10 cellular contexts compared by ENCODE assay signal in the genomic region with DNA sequence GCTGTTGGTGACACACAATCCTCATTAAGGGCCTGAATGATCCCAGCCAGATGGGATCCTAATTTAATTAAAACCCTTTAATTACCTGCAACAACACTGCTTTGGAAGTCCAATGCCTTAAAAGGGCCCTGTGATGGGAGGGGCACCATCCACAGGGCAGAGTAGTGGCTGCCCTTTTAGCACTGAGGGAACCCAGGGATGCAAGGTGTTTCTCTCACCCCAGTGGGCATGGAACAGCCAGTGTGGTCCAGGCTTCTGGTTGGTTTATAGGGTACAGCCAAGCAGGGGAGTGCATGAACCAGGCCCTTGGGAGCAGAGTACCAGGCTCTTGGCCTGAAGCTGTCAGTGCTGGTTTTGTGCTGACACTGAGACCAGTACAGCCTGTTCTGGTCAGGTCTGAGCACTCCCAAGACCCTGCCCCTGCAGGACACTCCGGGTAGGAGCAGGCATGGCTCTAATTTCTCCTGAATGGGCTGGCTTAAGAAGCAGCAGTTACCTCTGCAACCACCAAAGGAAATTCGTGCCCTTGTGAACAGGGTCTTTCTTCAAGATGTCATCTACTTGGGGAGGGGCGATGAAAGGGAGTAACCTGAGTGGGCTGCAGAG. TPM values are rescaled to one million over a fixed set of nuclear protein-coding genes. Genes with fewer than 3 reads are reported as not detected.
DNase-seq lines count a peak whose midpoint lies in the region; ATAC-seq, FAIRE-seq and TF ChIP-seq lines count a peak whose summit lies in the region.
"Had no signal": no experiment of that assay in that cellular context is flagged by ENCODE, and none has a peak within 500 bp of the region (broad histone marks: within the 10 kb centered on the region; RNA-seq: fewer than 3 reads in every experiment).

No MANE protein-coding gene starts in this region.

- DNase-seq in Karpas-422 (peak; percentile 48), chondrocyte (ENCODE audit: low spot score) (no peak), neural progenitor cell (ENCODE audit: low spot score) (peak; percentile 71)
- no peak for DNase-seq in activated CD4-positive, alpha-beta T cell treated with anti-CD3 and anti-CD28 coated beads for 48 hours
- DNase-seq: cortex of kidney, DMS79 treated with DMSO at 0.1 percent for 48 hours had no signal

- ATAC-seq in GM19023 (IDR thresholded peaks at IDR 0.05; ENCODE audit: unreplicated experiment) = no peak
- ATAC-seq in GM18870 (IDR thresholded peaks at IDR 0.05; ENCODE audit: unreplicated experiment) = no peak

- H3K27ac ChIP-seq in Karpas-422 (ENCODE audit: low read length) (no peak overlapping the region), neural progenitor cell (no peak overlapping the region)

- no peaks in the 10 kb centered on the region for H3K36me3 Mint-ChIP-seq in chondrocyte (ENCODE audit: low read depth)
- no peaks in the 10 kb centered on the region for H3K36me3 Mint-ChIP-seq in neural progenitor cell

- H3K9ac ChIP-seq in Karpas-422 (ENCODE audit: low read length) (no peak overlapping the region), neural progenitor cell (no peak overlapping the region)

- H3F3A ChIP-seq in neural progenitor cell (ENCODE audit: low read depth) = no peaks in the 10 kb centered on the region

- peak; percentile 78 for FAIRE-seq in G401.6 (lab: Jason Lieb, UNC)

- H3K4me3 Mint-ChIP-seq in chondrocyte (ENCODE audit: unreplicated experiment) = no peak overlapping the region
- no peak overlapping the region for H3K4me3 Mint-ChIP-seq in neural progenitor cell

- H3K4me1 ChIP-seq in Karpas-422 (ENCODE audit: low read length) = no peaks in the 10 kb centered on the region
- no peaks in the 10 kb centered on the region for H3K4me1 ChIP-seq in neural progenitor cell

- no peak overlapping the region for H3K27ac Mint-ChIP-seq in chondrocyte (ENCODE audit: unreplicated experiment)
- no peak overlapping the region for H3K27ac Mint-ChIP-seq in neural progenitor cell

- H3K4me2 ChIP-seq in Karpas-422 (ENCODE audit: low read depth, low read length, poor library complexity, severe bottlenecking) (no peak overlapping the region), neural progenitor cell (no peak overlapping the region)

- H3K9me3 ChIP-seq in Karpas-422 (ENCODE audit: low read length) (no peaks in the 10 kb centered on the region), neural progenitor cell (ENCODE audit: low read depth) (no peaks in the 10 kb centered on the region)

- H3K27me3 Mint-ChIP-seq in chondrocyte (ENCODE audit: low read depth) (no peaks in the 10 kb centered on the region), neural progenitor cell (ENCODE audit: insufficient read depth, low read depth) (peaks cover 5% of the 10 kb centered on the region)

- no peak overlapping the region for H2AFZ ChIP-seq in Karpas-422 (ENCODE audit: low read length)
- H2AFZ ChIP-seq in neural progenitor cell (replicated peaks) = no peak overlapping the region

- H3K27me3 ChIP-seq in Karpas-422 (ENCODE audit: low read length) (no peaks in the 10 kb centered on the region), neural progenitor cell (no peaks in the 10 kb centered on the region)

- H3K4me3 ChIP-seq in Karpas-422 (ENCODE audit: low read length) (no peak overlapping the region), neural progenitor cell (no peak overlapping the region)

- H3K9me3 Mint-ChIP-seq in chondrocyte (ENCODE audit: low read depth) (no peaks in the 10 kb centered on the region), neural progenitor cell (no peaks in the 10 kb centered on the region)

- no peaks in the 10 kb centered on the region for H4K20me1 ChIP-seq in Karpas-422 (ENCODE audit: insufficient read depth, low read depth, low read length)
- no peaks in the 10 kb centered on the region for H4K20me1 ChIP-seq in neural progenitor cell (ENCODE audit: low read depth)

- no peaks in the 10 kb centered on the region for H3K79me2 ChIP-seq in Karpas-422 (ENCODE audit: low read length)
- no peaks in the 10 kb centered on the region for H3K79me2 ChIP-seq in neural progenitor cell (ENCODE audit: low read depth)

- H3K4me1 Mint-ChIP-seq in chondrocyte (ENCODE audit: low read depth) (peaks cover 24% of the 10 kb centered on the region), neural progenitor cell (peaks cover 7% of the 10 kb centered on the region)

- no peaks in the 10 kb centered on the region for H3K9me2 ChIP-seq in Karpas-422 (replicated peaks; ENCODE audit: insufficient read depth, low read length)

- TF ChIP-seq CTCF in chondrocyte (IDR thresholded peaks at IDR 0.05) (peak; percentile 50), neural progenitor cell (IDR thresholded peaks at IDR 0.05) (peak; percentile 56)

- no peaks in the 10 kb centered on the region for H3K36me3 ChIP-seq in Karpas-422 (ENCODE audit: insufficient read depth, low read length)
- no peaks in the 10 kb centered on the region for H3K36me3 ChIP-seq in neural progenitor cell

RNA-seq across cellular contexts. Expression of a gene that starts 9.9 kb away (rescaled TPM):
- not detected in 2 replicates for total RNA-seq in Karpas-422 (2014; rRNA removed; shearing (Covaris generic); ENCODE audit: low replicate concordance)
- total RNA-seq in chondrocyte (4.2 to 4.7 TPM (median 4.5 TPM) in 3 replicates), neural progenitor cell (ENCODE audit: low replicate concordance) (3.6 and 10.7 TPM in 2 replicates)
- total RNA-seq: OCI-LY7 had no signal

Comparison
In these comparisons a context has a peak if more than half of its experiments do, and no peak if none do; other contexts are left out.
1. DNase-seq: peak in Karpas-422 (single experiment) and neural progenitor cell (single experiment); none in chondrocyte (single experiment) and activated CD4-positive, alpha-beta T cell treated with anti-CD3 and anti-CD28 coated beads for 48 hours (single experiment).